Comparison of ENCODE assay signal across 9 cellular contexts in genomic region chr11:47373876-47374820, GRCh38. TPM values are rescaled to one million over a fixed set of nuclear protein-coding genes. Genes with fewer than 3 reads are reported as not detected.
DNase-seq lines count a peak whose midpoint lies in the region; ATAC-seq and TF ChIP-seq lines count a peak whose summit lies in the region.
"Had no signal": no experiment of that assay in that cellular context is flagged by ENCODE, and none has a peak within 500 bp of the region (broad histone marks: within the 10 kb centered on the region; RNA-seq: fewer than 3 reads in every experiment).

No MANE protein-coding gene starts in this region.

- H3K36me3 ChIP-seq in MG63 = no peaks in the 10 kb centered on the region

- no peaks in the 10 kb centered on the region for H3K27me3 ChIP-seq in MG63

- peak; percentile 82 for ATAC-seq in left ventricle myocardium superior
- no peak for ATAC-seq in GM21381 (IDR thresholded peaks at IDR 0.05; ENCODE audit: unreplicated experiment)

- intact Hi-C loops in left ventricle myocardium superior (cut with micrococcal nuclease) = loop anchor here (10.0 kb wide), 1 partner anchor 81 kb away; no protein-coding TSS in a partner anchor

- peak; percentile 97 for TF ChIP-seq CTCF in retinal pigment epithelial cell (conservative IDR thresholded peaks at IDR 0.05; ENCODE audit: low read depth, low read length)

- peak; percentile 80 for DNase-seq in NCI-H2196 (lab: John Stamatoyannopoulos, UW; ENCODE audit: unreplicated experiment)
- no peak for DNase-seq in NCI-H2196 treated with DMSO at 0.1 percent for 48 hours (lab: John Stamatoyannopoulos, UW; ENCODE audit: unreplicated experiment)
- DNase-seq in MG63 = peak; percentile 69
- DNase-seq in T-helper 2 cell = peak; percentile 64 to 79 (median 76)
- DNase-seq in amniotic epithelial cell (ENCODE audit: low read depth) = peak; percentile 47
- DNase-seq in left ventricle myocardium superior = peak; percentile 94
- no peak for DNase-seq in retinal pigment epithelial cell (ENCODE audit: low read depth)

- H3K9me3 ChIP-seq in MG63 = no peaks in the 10 kb centered on the region

- no peak overlapping the region for H3K4me3 ChIP-seq in MG63
- H3K4me3 ChIP-seq in retinal pigment epithelial cell (ENCODE audit: low read length) = no peak overlapping the region

RNA-seq across cellular contexts. Expression of gene SPI1, which starts 4.2 kb away (rescaled TPM):
- not detected in 2 replicates for total RNA-seq in MG63 (2014; rRNA removed; shearing (Covaris generic); ENCODE audit: low replicate concordance)
- total RNA-seq in left ventricle myocardium superior = 11.2 TPM

RNA-seq across cellular contexts. Expression of gene MYBPC3, which starts 21.6 kb away (rescaled TPM):
- total RNA-seq in MG63 (2014; rRNA removed; shearing (Covaris generic); ENCODE audit: low replicate concordance) = not detected in 2 replicates
- 2,596 TPM for total RNA-seq in left ventricle myocardium superior
- total RNA-seq: urinary bladder had no signal

RNA-seq across cellular contexts. Expression of gene SLC39A13, which starts 34.2 kb away (rescaled TPM):
- total RNA-seq in MG63 (2014; rRNA removed; shearing (Covaris generic); ENCODE audit: low replicate concordance) = 34.0 and 51.1 TPM in 2 replicates
- total RNA-seq in left ventricle myocardium superior = 39.5 TPM

RNA-seq across cellular contexts. Expression of gene PSMC3, which starts 52.1 kb away (rescaled TPM):
- total RNA-seq in MG63 (2014; rRNA removed; shearing (Covaris generic); ENCODE audit: low replicate concordance) = 147 and 165 TPM in 2 replicates
- 180 TPM for total RNA-seq in left ventricle myocardium superior

Comparison
In these comparisons a context has a peak if more than half of its experiments do, and no peak if none do; other contexts are left out.
1. DNase-seq: peak in NCI-H2196 (single experiment), MG63 (single experiment), T-helper 2 cell (5 of 5), amniotic epithelial cell (single experiment) and left ventricle myocardium superior (single experiment); none in NCI-H2196 treated with DMSO at 0.1 percent for 48 hours (single experiment) and retinal pigment epithelial cell (single experiment).
2. RNA of gene SPI1, which starts 4.2 kb away (total RNA-seq): 11.2 TPM in left ventricle myocardium superior (single experiment); not detected in MG63; every median in the first group is over 10 times any median in the second.
3. RNA of gene MYBPC3, which starts 21.6 kb away (total RNA-seq): 2,596 TPM in left ventricle myocardium superior (single experiment); not detected in MG63; every median in the first group is over 1,000 times any median in the second.